In the genomic region with DNA sequence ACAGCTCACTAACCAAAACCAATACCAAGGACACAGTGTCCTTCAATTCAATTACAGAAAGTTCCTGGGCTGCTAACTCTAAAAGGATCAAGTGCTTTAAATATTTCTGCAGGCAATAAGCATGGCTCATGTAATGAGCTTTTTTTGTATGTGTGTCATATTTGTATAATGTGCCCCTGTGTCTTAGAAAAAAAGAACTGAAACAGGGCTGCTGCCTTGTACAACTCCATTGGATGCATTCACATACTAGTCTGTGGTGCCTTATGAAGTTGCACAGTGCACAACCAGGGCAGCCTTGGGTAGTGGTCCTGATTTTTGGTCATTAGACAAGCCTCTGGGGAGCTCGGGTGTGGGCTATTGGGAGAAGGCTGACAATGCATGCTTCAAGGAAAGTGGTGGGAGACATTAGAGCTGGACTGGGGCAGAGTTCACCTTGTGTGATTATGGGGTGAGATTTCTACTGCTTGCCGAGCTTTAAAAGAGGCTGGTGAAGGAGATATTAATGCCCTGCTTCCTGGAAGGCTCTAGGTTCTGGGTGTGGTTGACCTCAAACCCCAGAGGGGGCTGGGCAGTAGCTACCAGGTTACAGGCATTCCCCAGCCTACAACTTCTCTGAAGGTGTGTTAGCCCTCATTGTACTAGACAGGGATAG, we compare ENCODE assay signal across 1 cellular context.
TF ChIP-seq lines count a peak whose summit lies in the region.

No MANE protein-coding gene starts in this region.

TF ChIP-seq in K562, 482 proteins besides CTCF, POLR2A, EP300 and RAD21 (continued from another document and continues in another):
- TF ChIP-seq ATF2 (CRISPR knock-in tag; IDR thresholded peaks at IDR 0.05) (no peak), RCOR1 (IDR thresholded peaks at IDR 0.05; ENCODE audit: borderline replicate concordance in 1 of 2, low read depth in 2 of 2, low read length in 2 of 2) (peak; percentile 91 to 94; a peak in 3 of 4 replicates), ZNF592 (IDR thresholded peaks at IDR 0.05) (peak; percentile 51; the same call in 1 of the 2 replicates), DDX20 (tag; IDR thresholded peaks at IDR 0.05; ENCODE audit: low read depth) (no peak), SOX6 (IDR thresholded peaks at IDR 0.05) (peak; percentile 17; the same call in 1 of the 2 replicates), PYGO2 (tag; IDR thresholded peaks at IDR 0.05) (no peak), JUN (IDR thresholded peaks at IDR 0.05; ENCODE audit: borderline replicate concordance, low read depth, low read length) (no peak), JUN (CRISPR knock-in tag; IDR thresholded peaks at IDR 0.05; ENCODE audit: borderline replicate concordance) (no peak), CHD4 (IDR thresholded peaks at IDR 0.05; ENCODE audit: insufficient read depth, insufficient replicate concordance, low read depth, low read length, poor library complexity, severe bottlenecking) (no peak), SAP30 (IDR thresholded peaks at IDR 0.05; ENCODE audit: borderline replicate concordance, insufficient read depth, low read depth, low read length, poor library complexity, severe bottlenecking) (no peak), ZBTB1 (CRISPR knock-in tag; IDR thresholded peaks at IDR 0.05; ENCODE audit: borderline replicate concordance, low read depth) (no peak), ZMIZ1 (IDR thresholded peaks at IDR 0.05; ENCODE audit: low read depth in 2 of 2, low read length in 2 of 2) (no peak), NFIX (CRISPR knock-in tag; IDR thresholded peaks at IDR 0.05; ENCODE audit: low read depth) (no peak), PTTG1 (tag; IDR thresholded peaks at IDR 0.05; ENCODE audit: low read depth) (no peak), ZBTB9 (CRISPR knock-in tag; IDR thresholded peaks at IDR 0.05) (no peak), MEF2A (IDR thresholded peaks at IDR 0.05; ENCODE audit: control insufficient read depth, low read depth, low read length) (no peak), RB1 (IDR thresholded peaks at IDR 0.05; ENCODE audit: low read depth) (peak; percentile 19; the same call in 1 of the 2 replicates), ETV6 (IDR thresholded peaks at IDR 0.05; ENCODE audit: borderline replicate concordance in 1 of 2, low read depth in 2 of 2, low read length in 1 of 2) (0 out of 4 replicates have a peak, but pooled peaks of 1 of the 2 experiments have one; percentile 28), ETV6 (CRISPR knock-in tag; IDR thresholded peaks at IDR 0.05; ENCODE audit: borderline replicate concordance) (no peak), ZNF212 (CRISPR knock-in tag; IDR thresholded peaks at IDR 0.05) (no peak), MTA2 (IDR thresholded peaks at IDR 0.05; ENCODE audit: low read depth) (peak; percentile 11; the same call in 1 of the 2 replicates), HNRNPH1 (optimal IDR thresholded peaks at IDR 0.05; ENCODE audit: low read depth, low read length) (no peak), MBD1 (CRISPR knock-in tag; IDR thresholded peaks at IDR 0.05) (no peak), PPARD (CRISPR knock-in tag; IDR thresholded peaks at IDR 0.05) (no peak), ZFP91 (CRISPR knock-in tag; IDR thresholded peaks at IDR 0.05) (no peak), CREBBP (IDR thresholded peaks at IDR 0.05; ENCODE audit: low read depth, low read length) (no peak), SP1 (CRISPR knock-in tag; IDR thresholded peaks at IDR 0.05) (no peak), DIDO1 (tag; IDR thresholded peaks at IDR 0.05; ENCODE audit: low read depth) (no peak), MYC (IDR thresholded peaks at IDR 0.05; ENCODE audit: low read depth, low read length) (no peak), MYC (CRISPR knock-in tag; IDR thresholded peaks at IDR 0.05; ENCODE audit: borderline replicate concordance, low read depth) (no peak), NCOR1 (IDR thresholded peaks at IDR 0.05) (peak; percentile 68), XRCC3 (IDR thresholded peaks at IDR 0.05) (no peak)
- TF ChIP-seq, protein P1, sequence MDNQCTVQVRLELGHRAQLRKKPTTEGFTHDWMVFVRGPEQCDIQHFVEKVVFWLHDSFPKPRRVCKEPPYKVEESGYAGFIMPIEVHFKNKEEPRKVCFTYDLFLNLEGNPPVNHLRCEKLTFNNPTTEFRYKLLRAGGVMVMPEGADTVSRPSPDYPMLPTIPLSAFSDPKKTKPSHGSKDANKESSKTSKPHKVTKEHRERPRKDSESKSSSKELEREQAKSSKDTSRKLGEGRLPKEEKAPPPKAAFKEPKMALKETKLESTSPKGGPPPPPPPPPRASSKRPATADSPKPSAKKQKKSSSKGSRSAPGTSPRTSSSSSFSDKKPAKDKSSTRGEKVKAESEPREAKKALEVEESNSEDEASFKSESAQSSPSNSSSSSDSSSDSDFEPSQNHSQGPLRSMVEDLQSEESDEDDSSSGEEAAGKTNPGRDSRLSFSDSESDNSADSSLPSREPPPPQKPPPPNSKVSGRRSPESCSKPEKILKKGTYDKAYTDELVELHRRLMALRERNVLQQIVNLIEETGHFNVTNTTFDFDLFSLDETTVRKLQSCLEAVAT (IDR thresholded peaks at IDR 0.05): 0 out of 4 replicates have a peak, but pooled peaks of 1 of the 2 experiments have one; percentile 41
- TF ChIP-seq, protein P2, sequence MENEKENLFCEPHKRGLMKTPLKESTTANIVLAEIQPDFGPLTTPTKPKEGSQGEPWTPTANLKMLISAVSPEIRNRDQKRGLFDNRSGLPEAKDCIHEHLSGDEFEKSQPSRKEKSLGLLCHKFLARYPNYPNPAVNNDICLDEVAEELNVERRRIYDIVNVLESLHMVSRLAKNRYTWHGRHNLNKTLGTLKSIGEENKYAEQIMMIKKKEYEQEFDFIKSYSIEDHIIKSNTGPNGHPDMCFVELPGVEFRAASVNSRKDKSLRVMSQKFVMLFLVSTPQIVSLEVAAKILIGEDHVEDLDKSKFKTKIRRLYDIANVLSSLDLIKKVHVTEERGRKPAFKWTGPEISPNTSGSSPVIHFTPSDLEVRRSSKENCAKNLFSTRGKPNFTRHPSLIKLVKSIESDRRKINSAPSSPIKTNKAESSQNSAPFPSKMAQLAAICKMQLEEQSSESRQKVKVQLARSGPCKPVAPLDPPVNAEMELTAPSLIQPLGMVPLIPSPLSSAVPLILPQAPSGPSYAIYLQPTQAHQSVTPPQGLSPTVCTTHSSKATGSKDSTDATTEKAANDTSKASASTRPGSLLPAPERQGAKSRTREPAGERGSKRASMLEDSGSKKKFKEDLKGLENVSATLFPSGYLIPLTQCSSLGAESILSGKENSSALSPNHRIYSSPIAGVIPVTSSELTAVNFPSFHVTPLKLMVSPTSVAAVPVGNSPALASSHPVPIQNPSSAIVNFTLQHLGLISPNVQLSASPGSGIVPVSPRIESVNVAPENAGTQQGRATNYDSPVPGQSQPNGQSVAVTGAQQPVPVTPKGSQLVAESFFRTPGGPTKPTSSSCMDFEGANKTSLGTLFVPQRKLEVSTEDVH (IDR thresholded peaks at IDR 0.05; ENCODE audit: low read depth, partially characterized antibody): no peak
- TF ChIP-seq, protein P3, sequence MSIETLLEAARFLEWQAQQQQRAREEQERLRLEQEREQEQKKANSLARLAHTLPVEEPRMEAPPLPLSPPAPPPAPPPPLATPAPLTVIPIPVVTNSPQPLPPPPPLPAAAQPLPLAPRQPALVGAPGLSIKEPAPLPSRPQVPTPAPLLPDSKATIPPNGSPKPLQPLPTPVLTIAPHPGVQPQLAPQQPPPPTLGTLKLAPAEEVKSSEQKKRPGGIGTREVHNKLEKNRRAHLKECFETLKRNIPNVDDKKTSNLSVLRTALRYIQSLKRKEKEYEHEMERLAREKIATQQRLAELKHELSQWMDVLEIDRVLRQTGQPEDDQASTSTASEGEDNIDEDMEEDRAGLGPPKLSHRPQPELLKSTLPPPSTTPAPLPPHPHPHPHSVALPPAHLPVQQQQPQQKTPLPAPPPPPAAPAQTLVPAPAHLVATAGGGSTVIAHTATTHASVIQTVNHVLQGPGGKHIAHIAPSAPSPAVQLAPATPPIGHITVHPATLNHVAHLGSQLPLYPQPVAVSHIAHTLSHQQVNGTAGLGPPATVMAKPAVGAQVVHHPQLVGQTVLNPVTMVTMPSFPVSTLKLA (conservative IDR thresholded peaks at IDR 0.05): peak in 1 of 2 experiments; percentile 14; a peak in 1 of 4 replicates
